ENCODE assay signal across 16 cellular contexts in genomic region chr2:82344670-82345069, GRCh38.
DNase-seq lines count a peak whose midpoint lies in the region; ATAC-seq and TF ChIP-seq lines count a peak whose summit lies in the region.
"Had no signal": no experiment of that assay in that cellular context is flagged by ENCODE, and none has a peak within 500 bp of the region (broad histone marks: within the 10 kb centered on the region; RNA-seq: fewer than 3 reads in every experiment).

No MANE protein-coding gene starts in this region.

- no peak overlapping the region for H3K4me3 ChIP-seq in iPS DF 6.9 (ENCODE audit: low read length)
- H3K4me3 ChIP-seq in lower leg skin (ENCODE audit: low read depth, poor library complexity, severe bottlenecking) = no peak overlapping the region
- H3K4me3 ChIP-seq in breast epithelium = no peak overlapping the region
- H3K4me3 ChIP-seq: MG63 had no signal

- no peaks in the 10 kb centered on the region for H3K27me3 Mint-ChIP-seq in stimulated activated naive CD8-positive, alpha-beta T cell treated with anti-CD3 and anti-CD28 coated beads, Interleukin-15, amount 100 ng/mL, for 72 hours
- no peaks in the 10 kb centered on the region for H3K27me3 Mint-ChIP-seq in activated naive CD8-positive, alpha-beta T cell treated with anti-CD3 and anti-CD28 coated beads for 36 hours
- H3K27me3 Mint-ChIP-seq: activated naive CD4-positive, alpha-beta T cell treated with anti-CD3 and anti-CD28 coated beads, Interleukin-2, amount 10 ng/mL, durations not matched to agents 7 days and 5 days; B cell; naive thymus-derived CD8-positive, alpha-beta T cell had no signal

- no peaks in the 10 kb centered on the region for H3K4me1 Mint-ChIP-seq in stimulated activated naive CD8-positive, alpha-beta T cell treated with anti-CD3 and anti-CD28 coated beads, Interleukin-15, amount 100 ng/mL, for 72 hours
- no peaks in the 10 kb centered on the region for H3K4me1 Mint-ChIP-seq in activated naive CD8-positive, alpha-beta T cell treated with anti-CD3 and anti-CD28 coated beads for 36 hours
- H3K4me1 Mint-ChIP-seq: activated naive CD4-positive, alpha-beta T cell treated with anti-CD3 and anti-CD28 coated beads, Interleukin-2, amount 10 ng/mL, durations not matched to agents 7 days and 5 days; B cell; naive thymus-derived CD8-positive, alpha-beta T cell had no signal

- intact Hi-C loops in lower leg skin (cut with DNase I; ENCODE audit: low total_unique reads) (no loop called here), breast epithelium (cut with DNase I; ENCODE audit: low total_unique reads) (no loop called here)

- H3K36me3 ChIP-seq in iPS DF 6.9 (ENCODE audit: control insufficient read depth, insufficient read depth, low read length) (no peaks in the 10 kb centered on the region), breast epithelium (no peaks in the 10 kb centered on the region)
- H3K36me3 ChIP-seq: MG63 had no signal

- no peaks in the 10 kb centered on the region for H3K4me1 ChIP-seq in iPS DF 6.9 (ENCODE audit: control insufficient read depth, insufficient read depth, low read length)
- no peaks in the 10 kb centered on the region for H3K4me1 ChIP-seq in breast epithelium

- DNase-seq in ELF-1 (ENCODE audit: low read depth, low spot score) = peak; percentile 9
- DNase-seq in HuH-7 (ENCODE audit: low spot score) = peak; percentile 7
- DNase-seq in iPS DF 6.9 (ENCODE audit: low read depth, low spot score) = peak; percentile 16
- DNase-seq in lower leg skin (ENCODE audit: low spot score in 2 of 2) = no peak
- no peak for DNase-seq in stimulated activated naive CD8-positive, alpha-beta T cell treated with anti-CD3 and anti-CD28 coated beads, Interleukin-15, amount 100 ng/mL, for 72 hours
- DNase-seq in breast epithelium (ENCODE audit: low spot score in 2 of 2) = no peak
- no peak for DNase-seq in activated naive CD8-positive, alpha-beta T cell treated with anti-CD3 and anti-CD28 coated beads for 36 hours
- DNase-seq: activated CD8-positive, alpha-beta memory T cell treated with anti-CD3 and anti-CD28 coated beads, Interleukin-2, amount 50 U/mL, for 48 hours; activated naive CD4-positive, alpha-beta T cell treated with anti-CD3 and anti-CD28 coated beads, Interleukin-2, amount 10 ng/mL, durations not matched to agents 7 days and 5 days; MG63; naive thymus-derived CD8-positive, alpha-beta T cell; stimulated activated CD4-positive, alpha-beta T cell treated with anti-CD3 and anti-CD28 coated beads, Interleukin-1b, Interleukin-23, amount 100 ng/mL, for 48 hours; T-helper 1 cell had no signal

- no peak for ATAC-seq in stimulated activated naive CD8-positive, alpha-beta T cell treated with anti-CD3 and anti-CD28 coated beads, Interleukin-15, amount 100 ng/mL, for 72 hours
- ATAC-seq: activated CD4-positive, CD25-positive, alpha-beta regulatory T cell treated with anti-CD3 and anti-CD28 coated beads, Interleukin-2, amount 50 U/mL, for 24 hours; naive thymus-derived CD8-positive, alpha-beta T cell had no signal

- H3K27ac ChIP-seq in VCaP (no peak overlapping the region), iPS DF 6.9 (ENCODE audit: low read length) (no peak overlapping the region), breast epithelium (no peak overlapping the region)

- H3K27me3 ChIP-seq in iPS DF 6.9 (ENCODE audit: control insufficient read depth, insufficient read depth, low read length) (no peaks in the 10 kb centered on the region), breast epithelium (no peaks in the 10 kb centered on the region)
- H3K27me3 ChIP-seq: MG63 had no signal

- TF ChIP-seq CTCF in VCaP (conservative IDR thresholded peaks at IDR 0.05) = peak; percentile 77
- no peak for TF ChIP-seq CTCF in lower leg skin (IDR thresholded peaks at IDR 0.05)
- TF ChIP-seq CTCF in breast epithelium (IDR thresholded peaks at IDR 0.05) = no peak

- no peak overlapping the region for H3K27ac Mint-ChIP-seq in stimulated activated naive CD8-positive, alpha-beta T cell treated with anti-CD3 and anti-CD28 coated beads, Interleukin-15, amount 100 ng/mL, for 72 hours
- H3K27ac Mint-ChIP-seq in activated naive CD8-positive, alpha-beta T cell treated with anti-CD3 and anti-CD28 coated beads for 36 hours = no peak overlapping the region
- H3K27ac Mint-ChIP-seq: activated naive CD4-positive, alpha-beta T cell treated with anti-CD3 and anti-CD28 coated beads, Interleukin-2, amount 10 ng/mL, durations not matched to agents 7 days and 5 days; B cell; naive thymus-derived CD8-positive, alpha-beta T cell had no signal

- no CpG with 5 or more reads among the region's 3 CpGs for WGBS in iPS DF 6.9 (ENCODE audit: insufficient coverage, insufficient read length)
- 89 to 91% methylated on average over 3 of the region's 3 CpGs for WGBS in lower leg skin, 2 donors

- no peak for TF ChIP-seq POLR2A in lower leg skin (IDR thresholded peaks at IDR 0.05)
- no peak for TF ChIP-seq POLR2A in breast epithelium (IDR thresholded peaks at IDR 0.05)

- H3K4me3 Mint-ChIP-seq in stimulated activated naive CD8-positive, alpha-beta T cell treated with anti-CD3 and anti-CD28 coated beads, Interleukin-15, amount 100 ng/mL, for 72 hours = no peak overlapping the region
- H3K4me3 Mint-ChIP-seq in activated naive CD8-positive, alpha-beta T cell treated with anti-CD3 and anti-CD28 coated beads for 36 hours = no peak overlapping the region
- H3K4me3 Mint-ChIP-seq: activated naive CD4-positive, alpha-beta T cell treated with anti-CD3 and anti-CD28 coated beads, Interleukin-2, amount 10 ng/mL, durations not matched to agents 7 days and 5 days; B cell; naive thymus-derived CD8-positive, alpha-beta T cell had no signal

- H3K9me3 ChIP-seq in iPS DF 6.9 (ENCODE audit: control insufficient read depth, insufficient read depth, low read length) (no peaks in the 10 kb centered on the region), breast epithelium (no peaks in the 10 kb centered on the region)
- H3K9me3 ChIP-seq: MG63 had no signal

- H3K9me3 Mint-ChIP-seq in stimulated activated naive CD8-positive, alpha-beta T cell treated with anti-CD3 and anti-CD28 coated beads, Interleukin-15, amount 100 ng/mL, for 72 hours = no peaks in the 10 kb centered on the region
- H3K9me3 Mint-ChIP-seq in activated naive CD8-positive, alpha-beta T cell treated with anti-CD3 and anti-CD28 coated beads for 36 hours = no peaks in the 10 kb centered on the region

- H3K36me3 Mint-ChIP-seq in activated naive CD8-positive, alpha-beta T cell treated with anti-CD3 and anti-CD28 coated beads for 36 hours = no peaks in the 10 kb centered on the region
- H3K36me3 Mint-ChIP-seq: activated naive CD4-positive, alpha-beta T cell treated with anti-CD3 and anti-CD28 coated beads, Interleukin-2, amount 10 ng/mL, durations not matched to agents 7 days and 5 days; naive thymus-derived CD8-positive, alpha-beta T cell had no signal

Comparison
In these comparisons a context has a peak if more than half of its experiments do, and no peak if none do; other contexts are left out.
1. DNase-seq: peak in ELF-1 (single experiment), HuH-7 (single experiment) and iPS DF 6.9 (single experiment); none in lower leg skin (0 of 2), stimulated activated naive CD8-positive, alpha-beta T cell treated with anti-CD3 and anti-CD28 coated beads, Interleukin-15, amount 100 ng/mL, for 72 hours (0 of 2), breast epithelium (0 of 2) and activated naive CD8-positive, alpha-beta T cell treated with anti-CD3 and anti-CD28 coated beads for 36 hours (single experiment).